Comparison of ENCODE assay signal across 8 cellular contexts in the genomic region with DNA sequence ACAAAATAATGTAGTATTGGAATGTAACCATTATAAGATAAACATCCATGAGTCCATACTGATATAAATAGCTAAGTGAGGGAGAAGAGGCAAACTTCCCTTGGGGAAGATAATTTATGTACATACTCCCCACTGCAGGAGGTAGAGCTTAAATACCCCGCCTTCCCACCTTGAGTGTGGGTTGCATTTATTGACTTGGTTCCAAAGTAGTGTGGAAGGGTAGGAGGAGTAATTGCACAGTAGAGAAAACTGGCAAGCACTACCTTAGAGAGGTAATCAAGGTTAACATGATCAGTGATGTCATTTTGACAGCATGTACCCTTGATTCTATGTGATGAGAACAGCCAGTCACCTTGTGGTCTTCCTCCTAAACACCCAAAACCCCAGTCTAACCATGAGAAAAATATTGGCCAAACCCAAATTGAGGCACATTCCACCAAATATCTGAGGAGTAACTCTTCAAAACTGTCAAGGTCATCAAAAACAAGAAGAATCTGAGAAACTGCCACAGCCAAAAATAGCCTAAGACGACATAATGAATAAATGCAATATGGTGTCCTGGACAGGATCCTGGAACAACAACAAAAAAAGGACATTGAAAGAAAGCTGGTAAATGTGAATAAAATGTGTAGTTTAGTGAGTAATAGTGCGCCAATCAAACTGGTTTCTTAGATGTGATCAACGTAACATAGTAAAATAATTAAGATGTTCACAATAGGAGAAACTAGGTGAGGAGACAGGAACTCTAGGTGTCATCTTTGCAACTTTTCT. TPM values are rescaled to one million over a fixed set of nuclear protein-coding genes. Genes with fewer than 3 reads are reported as not detected.
DNase-seq lines count a peak whose midpoint lies in the region; ATAC-seq, FAIRE-seq and TF ChIP-seq lines count a peak whose summit lies in the region.

No MANE protein-coding gene starts in this region.

- no peak for ATAC-seq in gastroesophageal sphincter
- ATAC-seq in GM21576 (IDR thresholded peaks at IDR 0.05; ENCODE audit: unreplicated experiment), result no peak
- no peak for ATAC-seq in HG03097 (IDR thresholded peaks at IDR 0.05; ENCODE audit: low FRiP score, unreplicated experiment)
- no peak for ATAC-seq in GM21737 (IDR thresholded peaks at IDR 0.05; ENCODE audit: unreplicated experiment)

- peaks cover 29% of the 10 kb centered on the region for H3K4me1 Mint-ChIP-seq in T-helper 2 cell treated with Interferon-gamma antibody and Interleukin-4, amounts not matched to agents 5 μg/mL and 100 μg/mL, for 36 hours (ENCODE audit: low read depth)

- no peak for TF ChIP-seq POLR2A in gastroesophageal sphincter (IDR thresholded peaks at IDR 0.05)

- 25 to 39% methylated on average over 3 to 4 of the region's 4 CpGs for WGBS in gastroesophageal sphincter (ENCODE audit: low coverage in 1 of 2), 2 donors
- WGBS in small intestine, 3 donors, result 17 to 37% (median 18%) methylated on average over 4 of the region's 4 CpGs

- H3K4me1 ChIP-seq in gastroesophageal sphincter, result peaks cover 0 to 25% (median 12%) of the 10 kb centered on the region in 3 donors
- peaks cover 0 to 2% of the 10 kb centered on the region in 2 donors for H3K4me1 ChIP-seq in small intestine (ENCODE audit: control insufficient read depth in 2 of 2, insufficient read depth in 1 of 2, low read depth in 1 of 2, low read length in 1 of 2)

- peak overlapping the region; percentile 95 for H3K4me3 Mint-ChIP-seq in T-helper 2 cell treated with Interferon-gamma antibody and Interleukin-4, amounts not matched to agents 5 μg/mL and 100 μg/mL, for 36 hours

- H3K9me3 Mint-ChIP-seq in T-helper 2 cell treated with Interferon-gamma antibody and Interleukin-4, amounts not matched to agents 5 μg/mL and 100 μg/mL, for 36 hours, result no peaks in the 10 kb centered on the region

- DNase-seq in H7 (no peak), small intestine (peak; percentile 43), NOMO-1 treated with dmso at 0.1 percent for 144 hours (lab: John Stamatoyannopoulos, UW; ENCODE audit: unreplicated experiment) (no peak)
- DNase-seq in T-helper 2 cell treated with Interferon-gamma antibody and Interleukin-4, amounts not matched to agents 5 μg/mL and 100 μg/mL, for 36 hours (ENCODE audit: low spot score), result no peak

- no peak for TF ChIP-seq EP300 in gastroesophageal sphincter (IDR thresholded peaks at IDR 0.05)

- H3K36me3 ChIP-seq in H7 (replicated peaks; ENCODE audit: control insufficient read depth, insufficient read depth, low read length) (no peaks in the 10 kb centered on the region), gastroesophageal sphincter (no peaks in the 10 kb centered on the region), small intestine (ENCODE audit: control insufficient read depth in 2 of 2, insufficient read depth in 2 of 2, low read length in 2 of 2) (no peaks in the 10 kb centered on the region)

- H3K27me3 ChIP-seq in H7 (ENCODE audit: control insufficient read depth, insufficient read depth, low read length) (no peaks in the 10 kb centered on the region), gastroesophageal sphincter (no peaks in the 10 kb centered on the region), small intestine (ENCODE audit: control insufficient read depth in 2 of 2, insufficient read depth in 2 of 2, low read length in 2 of 2) (no peaks in the 10 kb centered on the region)

- H3K27ac ChIP-seq in gastroesophageal sphincter (peak overlapping the region; percentile 5 to 90 (median 87)), small intestine (ENCODE audit: low read depth in 1 of 2, low read length in 1 of 2) (peak overlapping the region in 1 of 2 donors; percentile 80)

- no peak for FAIRE-seq in small intestine (lab: Jason Lieb, UNC)

- peaks cover 9% of the 10 kb centered on the region for H3K36me3 Mint-ChIP-seq in T-helper 2 cell treated with Interferon-gamma antibody and Interleukin-4, amounts not matched to agents 5 μg/mL and 100 μg/mL, for 36 hours (ENCODE audit: low read depth)

- no peak for TF ChIP-seq CTCF in gastroesophageal sphincter (IDR thresholded peaks at IDR 0.05)

- H3K4me3 ChIP-seq in H7 (ENCODE audit: insufficient read depth, low read depth, low read length) (peak overlapping the region; percentile 87), gastroesophageal sphincter (peak overlapping the region; percentile 47 to 68), small intestine (ENCODE audit: low read depth in 1 of 2, low read length in 2 of 2) (peak overlapping the region; percentile 40 to 70)

- H3K27ac Mint-ChIP-seq in T-helper 2 cell treated with Interferon-gamma antibody and Interleukin-4, amounts not matched to agents 5 μg/mL and 100 μg/mL, for 36 hours, result peak overlapping the region; percentile 94

- H3K9me3 ChIP-seq in gastroesophageal sphincter (no peaks in the 10 kb centered on the region), small intestine (ENCODE audit: control insufficient read depth, low read depth) (no peaks in the 10 kb centered on the region)

- H3K27me3 Mint-ChIP-seq in T-helper 2 cell treated with Interferon-gamma antibody and Interleukin-4, amounts not matched to agents 5 μg/mL and 100 μg/mL, for 36 hours (ENCODE audit: low read depth), result no peaks in the 10 kb centered on the region

RNA-seq across cellular contexts. Expression of a gene that starts 0.8 kb away (rescaled TPM):
- total RNA-seq in H7 (2014; rRNA removed; shearing (Covaris generic)), result 29.0 and 35.7 TPM in 2 replicates
- 10 to 100 TPM; 11.8 to 18.7 (median 15.1) TPM for total RNA-seq in gastroesophageal sphincter
- 10 to 100 TPM; 12.7 to 17.5 (median 13.9) TPM for polyA plus RNA-seq in small intestine
